12 cellular contexts compared by ENCODE assay signal in genomic region chr16:12500771-12501170, GRCh38.
DNase-seq lines count a peak whose midpoint lies in the region; ATAC-seq lines count a peak whose summit lies in the region.
"Had no signal": no experiment of that assay in that cellular context is flagged by ENCODE, and none has a peak within 500 bp of the region (broad histone marks: within the 10 kb centered on the region; RNA-seq: fewer than 3 reads in every experiment).

No MANE protein-coding gene starts in this region.

- H3K4me3 Mint-ChIP-seq in T-helper 1 cell treated with Interleukin-12 subunit alpha and Interleukin-12 subunit beta and Interleukin-4 antibody, amounts not matched to agents 30 μg/mL and 1 μg/mL, for 36 hours: peak overlapping the region; percentile 31
- H3K4me3 Mint-ChIP-seq in memory B cell: no peak overlapping the region
- H3K4me3 Mint-ChIP-seq: WTC11 had no signal

- peak; percentile 33 for DNase-seq in NCI-H345 (lab: John Stamatoyannopoulos, UW)
- DNase-seq in NCI-H345 treated with DMSO at 0.1 percent for 48 hours (lab: John Stamatoyannopoulos, UW; ENCODE audit: unreplicated experiment): no peak
- DNase-seq in DMS53 treated with DMSO at 0.1 percent for 48 hours (lab: John Stamatoyannopoulos, UW; ENCODE audit: unreplicated experiment): peak; percentile 23
- no peak for DNase-seq in memory B cell (ENCODE audit: low spot score in 2 of 2)
- no peak for DNase-seq in hypothalamus (lab: John Stamatoyannopoulos, UW)
- no peak for DNase-seq in AG20443 (ENCODE audit: low spot score)
- DNase-seq: activated gamma-delta T cell, DMS 273 treated with DMSO at 0.1 percent for 48 hours, NCI-H2081 had no signal

- H3K36me3 Mint-ChIP-seq in T-helper 1 cell treated with Interleukin-12 subunit alpha and Interleukin-12 subunit beta and Interleukin-4 antibody, amounts not matched to agents 30 μg/mL and 1 μg/mL, for 36 hours (ENCODE audit: low read depth): no peaks in the 10 kb centered on the region
- peaks cover 8% of the 10 kb centered on the region for H3K36me3 Mint-ChIP-seq in memory B cell
- H3K36me3 Mint-ChIP-seq: WTC11 had no signal

- ATAC-seq in memory B cell (ENCODE audit: low read depth) (no peak), HG02870 (IDR thresholded peaks at IDR 0.05; ENCODE audit: unreplicated experiment) (no peak)
- ATAC-seq: WTC11 had no signal

- no peaks in the 10 kb centered on the region for H3K9me3 Mint-ChIP-seq in T-helper 1 cell treated with Interleukin-12 subunit alpha and Interleukin-12 subunit beta and Interleukin-4 antibody, amounts not matched to agents 30 μg/mL and 1 μg/mL, for 36 hours
- H3K9me3 Mint-ChIP-seq in memory B cell: no peaks in the 10 kb centered on the region
- H3K9me3 Mint-ChIP-seq: WTC11 had no signal

- no peaks in the 10 kb centered on the region for H3K27me3 Mint-ChIP-seq in T-helper 1 cell treated with Interleukin-12 subunit alpha and Interleukin-12 subunit beta and Interleukin-4 antibody, amounts not matched to agents 30 μg/mL and 1 μg/mL, for 36 hours (ENCODE audit: low read depth)
- H3K27me3 Mint-ChIP-seq in memory B cell: no peaks in the 10 kb centered on the region

- peaks cover 17% of the 10 kb centered on the region for H3K4me1 Mint-ChIP-seq in T-helper 1 cell treated with Interleukin-12 subunit alpha and Interleukin-12 subunit beta and Interleukin-4 antibody, amounts not matched to agents 30 μg/mL and 1 μg/mL, for 36 hours (ENCODE audit: low read depth)
- peaks cover 15% of the 10 kb centered on the region for H3K4me1 Mint-ChIP-seq in memory B cell
- H3K4me1 Mint-ChIP-seq: WTC11 had no signal

- peak overlapping the region; percentile 80 for H3K27ac Mint-ChIP-seq in T-helper 1 cell treated with Interleukin-12 subunit alpha and Interleukin-12 subunit beta and Interleukin-4 antibody, amounts not matched to agents 30 μg/mL and 1 μg/mL, for 36 hours
- H3K27ac Mint-ChIP-seq in memory B cell: peak overlapping the region; percentile 64
- H3K27ac Mint-ChIP-seq: WTC11 had no signal

Comparison
In these comparisons a context has a peak if more than half of its experiments do, and no peak if none do; other contexts are left out.
1. DNase-seq: peak in NCI-H345 (single experiment) and DMS53 treated with DMSO at 0.1 percent for 48 hours (single experiment); none in NCI-H345 treated with DMSO at 0.1 percent for 48 hours (single experiment), memory B cell (0 of 2), hypothalamus (0 of 51) and AG20443 (single experiment).